ENCODE assay signal across 1 cellular context in genomic region chr4:53537606-53538005, GRCh38.
TF ChIP-seq lines count a peak whose summit lies in the region.

No MANE protein-coding gene starts in this region.

TF ChIP-seq in IMR-90, 13 proteins besides CTCF, POLR2A, EP300 and RAD21:
- TF ChIP-seq CHD1 (IDR thresholded peaks at IDR 0.05; ENCODE audit: low read depth, low read length) (no peak), SMC3 (IDR thresholded peaks at IDR 0.05; ENCODE audit: low read depth, low read length) (no peak), CEBPB (IDR thresholded peaks at IDR 0.05; ENCODE audit: low read depth, low read length) (no peak), MAFK (IDR thresholded peaks at IDR 0.05; ENCODE audit: low read depth, low read length) (no peak), BHLHE40 (IDR thresholded peaks at IDR 0.05; ENCODE audit: low read depth, low read length) (no peak), FOS (IDR thresholded peaks at IDR 0.05; ENCODE audit: low read depth, low read length) (no peak), RFX5 (IDR thresholded peaks at IDR 0.05; ENCODE audit: low read depth, low read length) (no peak)
